Comparison of ENCODE assay signal across 28 cellular contexts in genomic region chr4:111957992-111958391, GRCh38.
"Had no signal": no experiment of that assay in that cellular context is flagged by ENCODE, and none has a peak within 500 bp of the region (broad histone marks: within the 10 kb centered on the region; RNA-seq: fewer than 3 reads in every experiment).

No MANE protein-coding gene starts in this region.

- H3K27ac ChIP-seq: brain microvascular endothelial cell, cardiac muscle cell, Peyer's patch, RWPE1, SJCRH30 had no signal

- H3K36me3 ChIP-seq: brain microvascular endothelial cell, cardiac muscle cell, MG63, Peyer's patch, SJCRH30 had no signal

- DNase-seq: activated CD4-positive, alpha-beta T cell treated with anti-CD3 and anti-CD28 coated beads for 4 hours; activated CD8-positive, alpha-beta memory T cell treated with anti-CD3 and anti-CD28 coated beads, Interleukin-2, amount 50 U/mL, for 4 hours; activated CD8-positive, alpha-beta T cell treated with anti-CD3 and anti-CD28 coated beads for 36 hours; activated gamma-delta T cell treated with Interleukin-2 at 50 U/mL for 16 hours; activated naive CD4-positive, alpha-beta T cell treated with anti-CD3 and anti-CD28 coated beads, Interleukin-2, amount 10 ng/mL, durations not matched to agents 7 days and 5 days; activated naive CD8-positive, alpha-beta T cell treated with anti-CD3 and anti-CD28 coated beads for 36 hours; activated T-cell treated with anti-CD3 and anti-CD28 coated beads, Interleukin-2, amount 50 U/mL, for 72 hours; brain microvascular endothelial cell; KG1; MG63; MV-4-11; NCI-H1105; NCI-H1436; NCI-H1694 treated with DMSO at 0.1 percent for 48 hours; NCI-H2029 treated with DMSO at 0.1 percent for 48 hours; NCI-H345; NCI-H510A treated with DMSO at 0.1 percent for 48 hours; NCI-H69; NK-92 treated with Interleukin-12 subunit alpha and Interleukin-12 subunit beta, amount 100 ng/mL, for 24 hours; OCI-M1; Peyer's patch; Right ventricle myocardium superior; SJCRH30; SK-N-SH; T-helper 1 cell had no signal

- H3K4me1 ChIP-seq: Peyer's patch had no signal

- H3K9me2 ChIP-seq: SK-N-SH had no signal

- H3K9ac ChIP-seq: SK-N-SH had no signal

- H3K4me2 ChIP-seq: SK-N-SH had no signal

- H3K9me3 ChIP-seq: MG63, Peyer's patch, SJCRH30, SK-N-SH had no signal

- H3K4me3 ChIP-seq: cardiac muscle cell, MG63, Peyer's patch, SJCRH30 had no signal

- H3K27me3 ChIP-seq: brain microvascular endothelial cell, cardiac muscle cell, MG63, Peyer's patch, SJCRH30 had no signal

- ATAC-seq: activated CD4-positive, CD25-positive, alpha-beta regulatory T cell treated with anti-CD3 and anti-CD28 coated beads, Interleukin-2, amount 50 U/mL, for 24 hours; activated CD8-positive, alpha-beta T cell treated with anti-CD3 and anti-CD28 coated beads for 36 hours; activated T-cell treated with anti-CD3 and anti-CD28 coated beads, Interleukin-2, amount 50 U/mL, for 72 hours had no signal
